In genomic region chr9:128902351-128903078, GRCh38 we compare ENCODE assay signal across 8 cellular contexts. TPM values are rescaled to one million over a fixed set of nuclear protein-coding genes. Genes with fewer than 3 reads are reported as not detected.
DNase-seq lines count a peak whose midpoint lies in the region; ATAC-seq and TF ChIP-seq lines count a peak whose summit lies in the region.

No MANE protein-coding gene starts in this region.

- H3K36me3 Mint-ChIP-seq in dendritic cell treated with granulocyte-macrophage colony-stimulating factor and Interleukin-4, amounts not matched to agents 40 ng/mL and 50 ng/mL, for 4 days (ENCODE audit: low read depth): peaks cover 35% of the 10 kb centered on the region

- TF ChIP-seq CTCF in spleen (IDR thresholded peaks at IDR 0.05 in 8 of 11, conservative IDR thresholded peaks at IDR 0.05 in 3 of 11): no peak

- H3K27me3 ChIP-seq in spleen (replicated peaks in 1 of 7): no peaks in the 10 kb centered on the region

- no peaks in the 10 kb centered on the region for H3K9me3 Mint-ChIP-seq in dendritic cell treated with granulocyte-macrophage colony-stimulating factor and Interleukin-4, amounts not matched to agents 40 ng/mL and 50 ng/mL, for 4 days

- intact Hi-C loops in dendritic cell treated with granulocyte-macrophage colony-stimulating factor and Interleukin-4, amounts not matched to agents 40 ng/mL and 50 ng/mL, for 4 days (cut with micrococcal nuclease): no loop called here
- intact Hi-C loops in spleen (cut with DNase I; ENCODE audit: low total_unique reads): no loop called here

- H3K4me1 ChIP-seq in spleen: peaks cover 37 to 85% (median 55%) of the 10 kb centered on the region in 6 donors

- peak overlapping the region; percentile 74 to 93 (median 86) for H3K27ac ChIP-seq in spleen

- peak overlapping the region in 1 of 8 donors; percentile 42 for H3K4me3 ChIP-seq in spleen

- no peak overlapping the region for H3K4me3 Mint-ChIP-seq in dendritic cell treated with granulocyte-macrophage colony-stimulating factor and Interleukin-4, amounts not matched to agents 40 ng/mL and 50 ng/mL, for 4 days

- H3K4me1 Mint-ChIP-seq in dendritic cell treated with granulocyte-macrophage colony-stimulating factor and Interleukin-4, amounts not matched to agents 40 ng/mL and 50 ng/mL, for 4 days (ENCODE audit: low read depth): peaks cover 41% of the 10 kb centered on the region

- TF ChIP-seq POLR2A in spleen (IDR thresholded peaks at IDR 0.05): no peak

- no peaks in the 10 kb centered on the region for H3K9me3 ChIP-seq in spleen

- no peaks in the 10 kb centered on the region for H3K27me3 Mint-ChIP-seq in dendritic cell treated with granulocyte-macrophage colony-stimulating factor and Interleukin-4, amounts not matched to agents 40 ng/mL and 50 ng/mL, for 4 days

- peak; percentile 84 for ATAC-seq in HG03432 (IDR thresholded peaks at IDR 0.05; ENCODE audit: unreplicated experiment)

- peak overlapping the region; percentile 43 for H3K27ac Mint-ChIP-seq in dendritic cell treated with granulocyte-macrophage colony-stimulating factor and Interleukin-4, amounts not matched to agents 40 ng/mL and 50 ng/mL, for 4 days

- peaks cover 0 to 35% (median 7%) of the 10 kb centered on the region in 6 donors for H3K36me3 ChIP-seq in spleen

- 35 to 55% (median 36%) methylated on average over 10 to 23 of the region's 23 CpGs for WGBS in spleen, 5 donors

- peak; percentile 29 to 35 for DNase-seq in NOMO-1 (lab: John Stamatoyannopoulos, UW; ENCODE audit: unreplicated experiment in 2 of 2)
- no peak for DNase-seq in NOMO-1 treated with dmso at 0.1 percent for 144 hours (lab: John Stamatoyannopoulos, UW; ENCODE audit: unreplicated experiment)
- DNase-seq in activated CD4-positive, CD25-positive, alpha-beta regulatory T cell treated with anti-CD3 and anti-CD28 coated beads, Interleukin-2, amount 50 U/mL, for 16 hours (ENCODE audit: low read depth, low spot score): peak; percentile 72
- DNase-seq in spleen: peak; percentile 97
- DNase-seq in OCI-M2 (lab: John Stamatoyannopoulos, UW; ENCODE audit: unreplicated experiment): no peak
- no peak for DNase-seq in NCI-H226

RNA-seq across cellular contexts. Expression of gene PHYHD1, which starts 18.3 kb away (rescaled TPM):
- 10 to 100 TPM in 5 of 7 donors, 1 to 10 TPM in 2; 7.2 to 22.3 (median 10.9) TPM for total RNA-seq in spleen
- 10 to 100 TPM; 12.0 to 13.2 (median 13.2) TPM for polyA plus RNA-seq in spleen

RNA-seq across cellular contexts. Expression of gene LRRC8A, which starts 20.6 kb away (rescaled TPM):
- 10 to 100 TPM; 22.8 to 59.0 (median 39.1) TPM for total RNA-seq in spleen
- 10 to 100 TPM in 1 of 3 donors, 1 to 10 TPM in 2; 3.5 to 10.3 (median 5.8) TPM for polyA plus RNA-seq in spleen

RNA-seq across cellular contexts. Expression of gene KYAT1, which starts 20.8 kb away (rescaled TPM):
- 1 to 10 TPM; 4.7 to 8.7 (median 6.4) TPM for total RNA-seq in spleen
- polyA plus RNA-seq in spleen: 10 to 100 TPM in 1 of 3 donors, 1 to 10 TPM in 2; 6.6 to 19.9 (median 7.9) TPM

RNA-seq across cellular contexts. Expression of gene DOLK, which starts 44.9 kb away (rescaled TPM):
- total RNA-seq in spleen: 10 to 100 TPM in 5 of 7 donors, 1 to 10 TPM in 2; 8.0 to 16.3 (median 12.6) TPM
- polyA plus RNA-seq in spleen: 1 to 10 TPM; 5.3 to 8.4 (median 6.5) TPM

RNA-seq across cellular contexts. Expression of gene NUP188, which starts 45.0 kb away (rescaled TPM):
- 10 to 100 TPM; 44.2 to 72.5 (median 58.7) TPM for total RNA-seq in spleen
- polyA plus RNA-seq in spleen: 10 to 100 TPM; 11.0 to 16.4 (median 11.1) TPM

Comparison
In these comparisons a context has a peak if more than half of its experiments do, and no peak if none do; other contexts are left out.
1. DNase-seq: peak in NOMO-1 (2 of 2), activated CD4-positive, CD25-positive, alpha-beta regulatory T cell treated with anti-CD3 and anti-CD28 coated beads, Interleukin-2, amount 50 U/mL, for 16 hours (single experiment) and spleen (single experiment); none in NOMO-1 treated with dmso at 0.1 percent for 144 hours (single experiment), OCI-M2 (single experiment) and NCI-H226 (single experiment).